Comparison of ENCODE assay signal across 8 cellular contexts in genomic region chr11:72471005-72471898, GRCh38. TPM values are rescaled to one million over a fixed set of nuclear protein-coding genes. Genes with fewer than 3 reads are reported as not detected.
DNase-seq lines count a peak whose midpoint lies in the region; ATAC-seq, FAIRE-seq and TF ChIP-seq lines count a peak whose summit lies in the region.

No MANE protein-coding gene starts in this region.

- TF ChIP-seq CTCF in glutamatergic neuron (IDR thresholded peaks at IDR 0.05; ENCODE audit: partially characterized antibody, unreplicated experiment) = peak; percentile 78
- peak; percentile 83 for TF ChIP-seq CTCF in upper lobe of right lung (IDR thresholded peaks at IDR 0.05)

- peaks cover 2% of the 10 kb centered on the region for H3K4me1 Mint-ChIP-seq in activated naive CD4-positive, alpha-beta T cell treated with anti-CD3 and anti-CD28 coated beads for 36 hours (ENCODE audit: low read depth)
- no peaks in the 10 kb centered on the region for H3K4me1 Mint-ChIP-seq in glutamatergic neuron (ENCODE audit: low read depth, unreplicated experiment)

- H3K4me1 ChIP-seq in upper lobe of right lung = peaks cover 5% of the 10 kb centered on the region

- H3K27me3 ChIP-seq in upper lobe of right lung = peaks cover 22% of the 10 kb centered on the region

- CTCF ChIA-PET in activated naive CD4-positive, alpha-beta T cell treated with anti-CD3 and anti-CD28 coated beads for 36 hours (lab: Charles Lee) = interaction anchor here (0.6 to 2.6 kb wide), 36 partner anchors 9 to 212 kb away, joined by 3 to 23 read pairs (median 6); no protein-coding TSS in a partner anchor

- peak; percentile 65 for FAIRE-seq in G401.6 (lab: Jason Lieb, UNC)

- DNase-seq in NAMALWA (ENCODE audit: low spot score) = peak; percentile 85
- DNase-seq in SK-N-DZ (ENCODE audit: low spot score) = peak; percentile 90
- peak; percentile 73 for DNase-seq in activated naive CD4-positive, alpha-beta T cell treated with anti-CD3 and anti-CD28 coated beads for 36 hours
- DNase-seq in glutamatergic neuron = peak; percentile 67
- DNase-seq in pons (ENCODE audit: low spot score) = peak; percentile 87
- DNase-seq in upper lobe of right lung = peak; percentile 69

- no peak overlapping the region for H3K27ac ChIP-seq in upper lobe of right lung

- H3K27ac Mint-ChIP-seq in activated naive CD4-positive, alpha-beta T cell treated with anti-CD3 and anti-CD28 coated beads for 36 hours = no peak overlapping the region
- H3K27ac Mint-ChIP-seq in glutamatergic neuron (ENCODE audit: unreplicated experiment) = no peak overlapping the region

- H3K4me3 Mint-ChIP-seq in activated naive CD4-positive, alpha-beta T cell treated with anti-CD3 and anti-CD28 coated beads for 36 hours = peak overlapping the region; percentile 32
- H3K4me3 Mint-ChIP-seq in glutamatergic neuron (ENCODE audit: unreplicated experiment) = no peak overlapping the region

- no peaks in the 10 kb centered on the region for H3K9me3 Mint-ChIP-seq in activated naive CD4-positive, alpha-beta T cell treated with anti-CD3 and anti-CD28 coated beads for 36 hours
- H3K9me3 Mint-ChIP-seq in glutamatergic neuron (ENCODE audit: unreplicated experiment) = no peaks in the 10 kb centered on the region

- no peaks in the 10 kb centered on the region for H3K36me3 Mint-ChIP-seq in activated naive CD4-positive, alpha-beta T cell treated with anti-CD3 and anti-CD28 coated beads for 36 hours (ENCODE audit: low read depth)
- H3K36me3 Mint-ChIP-seq in glutamatergic neuron (ENCODE audit: unreplicated experiment) = no peaks in the 10 kb centered on the region

- no peaks in the 10 kb centered on the region for H3K36me3 ChIP-seq in upper lobe of right lung

- intact Hi-C loops in activated naive CD4-positive, alpha-beta T cell treated with anti-CD3 and anti-CD28 coated beads for 36 hours (cut with micrococcal nuclease) = loop anchor here (1.0 kb wide), 2 partner anchors 82 to 102 kb away; no protein-coding TSS in a partner anchor
- intact Hi-C loops in upper lobe of right lung (cut with DNase I) = loop anchor here (10.0 kb wide), 1 partner anchor 104 kb away; no protein-coding TSS in a partner anchor

- H3K27me3 Mint-ChIP-seq in activated naive CD4-positive, alpha-beta T cell treated with anti-CD3 and anti-CD28 coated beads for 36 hours (ENCODE audit: low read depth) = peaks cover 19% of the 10 kb centered on the region
- no peaks in the 10 kb centered on the region for H3K27me3 Mint-ChIP-seq in glutamatergic neuron (ENCODE audit: unreplicated experiment)

- no peaks in the 10 kb centered on the region for H3K9me3 ChIP-seq in upper lobe of right lung

- ATAC-seq in upper lobe of right lung (peak; percentile 97), GM18519 (IDR thresholded peaks at IDR 0.05; ENCODE audit: low FRiP score, unreplicated experiment) (no peak)

- H3K4me3 ChIP-seq in upper lobe of right lung = no peak overlapping the region

RNA-seq across cellular contexts. Expression of gene CLPB, which starts 36.9 kb away (rescaled TPM):
- polyA plus RNA-seq in SK-N-DZ (2014; cell fraction: cytosol; rRNA removed) = 103 and 118 TPM in 2 replicates
- 68.5 and 69.8 TPM in 2 replicates for polyA plus RNA-seq in SK-N-DZ (2014; cell fraction: nucleus; rRNA removed)
- total RNA-seq in activated naive CD4-positive, alpha-beta T cell treated with anti-CD3 and anti-CD28 coated beads for 36 hours = 10 to 100 TPM; 42.4 to 47.3 TPM
- 40.6 TPM for total RNA-seq in glutamatergic neuron (ENCODE audit: unreplicated experiment)
- total RNA-seq in upper lobe of right lung = 25.7 TPM
